Comparison of ENCODE assay signal across 27 cellular contexts in the genomic region with DNA sequence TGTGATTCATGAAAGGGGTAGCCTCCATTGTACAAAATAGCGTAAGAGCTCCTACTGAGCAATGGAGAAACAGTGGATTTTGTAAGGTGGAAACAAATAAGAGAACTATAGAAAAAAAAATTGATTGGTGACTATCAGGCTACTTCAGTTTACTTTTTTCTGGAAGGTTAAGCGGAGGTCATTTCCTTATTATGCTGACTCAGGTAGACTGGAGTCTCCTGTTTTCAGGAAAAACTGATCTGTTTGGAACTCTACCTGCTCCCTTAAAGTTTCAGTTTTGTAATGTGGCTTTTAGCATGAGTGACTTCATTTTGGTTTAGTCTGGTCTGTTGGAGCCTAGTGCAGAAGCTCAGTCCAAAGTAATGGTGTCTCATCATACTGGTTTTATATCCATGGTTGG.
"Had no signal": no experiment of that assay in that cellular context is flagged by ENCODE, and none has a peak within 500 bp of the region (broad histone marks: within the 10 kb centered on the region; RNA-seq: fewer than 3 reads in every experiment).

No MANE protein-coding gene starts in this region.

- H3K36me3 ChIP-seq: neutrophil, vagina had no signal

- H3K9me3 Mint-ChIP-seq: stimulated activated effector memory CD8-positive, alpha-beta T cell treated with anti-CD3 and anti-CD28 coated beads, Interleukin-12 subunit alpha, Interleukin-12 subunit beta, amount 100 ng/mL, for 72 hours; type B pancreatic cell had no signal

- H3K27me3 ChIP-seq: esophagus squamous epithelium, heart right ventricle, neutrophil, vagina had no signal

- H3K4me3 ChIP-seq: esophagus squamous epithelium, heart right ventricle, left ventricle myocardium inferior, lung, skin epidermis, vagina had no signal

- H3K9me3 ChIP-seq: left ventricle myocardium inferior, vagina had no signal

- H3K4me3 Mint-ChIP-seq: activated CD4-positive, alpha-beta T cell treated with anti-CD3 and anti-CD28 coated beads for 36 hours; activated CD8-positive, alpha-beta memory T cell treated with anti-CD3 and anti-CD28 coated beads, Interleukin-2, amount 10 ng/mL, durations not matched to agents 7 days and 5 days; activated CD8-positive, alpha-beta T cell treated with anti-CD3 and anti-CD28 coated beads, Interleukin-2, amount 10 ng/mL, durations not matched to agents 7 days and 5 days; activated naive CD8-positive, alpha-beta T cell; activated T-cell treated with anti-CD3 and anti-CD28 coated beads, Interleukin-2, amount 50 U/mL, for 72 hours; naive thymus-derived CD8-positive, alpha-beta T cell; stimulated activated effector memory CD8-positive, alpha-beta T cell treated with anti-CD3 and anti-CD28 coated beads, Interleukin-12 subunit alpha, Interleukin-12 subunit beta, amount 100 ng/mL, for 72 hours; stimulated activated naive CD8-positive, alpha-beta T cell treated with anti-CD3 and anti-CD28 coated beads, Interleukin-15, Interleukin-2, amounts not matched to agents 100 ng/mL and 50 ng/mL, for 24 hours had no signal

- ATAC-seq: activated CD4-positive, alpha-beta T cell treated with anti-CD3 and anti-CD28 coated beads for 36 hours; activated CD8-positive, alpha-beta memory T cell treated with anti-CD3 and anti-CD28 coated beads, Interleukin-2, amount 10 ng/mL, durations not matched to agents 7 days and 5 days; activated CD8-positive, alpha-beta T cell treated with anti-CD3 and anti-CD28 coated beads, Interleukin-2, amount 10 ng/mL, durations not matched to agents 7 days and 5 days; activated T-cell treated with anti-CD3 and anti-CD28 coated beads, Interleukin-2, amount 50 U/mL, for 72 hours; heart right ventricle; naive thymus-derived CD8-positive, alpha-beta T cell; sciatic nerve; stimulated activated effector memory CD8-positive, alpha-beta T cell treated with anti-CD3 and anti-CD28 coated beads, Interleukin-12 subunit alpha, Interleukin-12 subunit beta, amount 100 ng/mL, for 72 hours had no signal

- H3K27ac ChIP-seq: epithelial cell of prostate, esophagus squamous epithelium, heart right ventricle, left ventricle myocardium inferior, neutrophil, skin epidermis, vagina had no signal

- DNase-seq: activated CD4-positive, alpha-beta T cell treated with anti-CD3 and anti-CD28 coated beads for 36 hours; activated CD4-positive, CD25-positive, alpha-beta regulatory T cell; activated CD8-positive, alpha-beta memory T cell treated with anti-CD3 and anti-CD28 coated beads, Interleukin-2, amount 10 ng/mL, durations not matched to agents 7 days and 5 days; activated CD8-positive, alpha-beta T cell treated with anti-CD3 and anti-CD28 coated beads, Interleukin-2, amount 10 ng/mL, durations not matched to agents 7 days and 5 days; activated naive CD4-positive, alpha-beta T cell treated with Interleukin-2 at 50 U/mL for 16 hours; activated T-cell treated with anti-CD3 and anti-CD28 coated beads, Interleukin-2, amount 50 U/mL, for 72 hours; anterior cingulate cortex; effector CD8-positive, alpha-beta T cell; esophagus squamous epithelium; foreskin melanocyte; heart right ventricle; islet precursor cell; left ventricle myocardium inferior; midbrain; naive thymus-derived CD8-positive, alpha-beta T cell; stimulated activated CD4-positive, alpha-beta T cell treated with anti-CD3 and anti-CD28 coated beads, Interleukin-12 subunit alpha, Interleukin-12 subunit beta, amount 100 ng/mL, for 4 hours; stimulated activated CD4-positive, alpha-beta T cell treated with anti-CD3 and anti-CD28 coated beads, Interleukin-4, amount 100 ng/mL, for 24 hours had no signal

- H3K27ac Mint-ChIP-seq: activated CD4-positive, alpha-beta T cell treated with anti-CD3 and anti-CD28 coated beads for 36 hours; activated CD8-positive, alpha-beta memory T cell treated with anti-CD3 and anti-CD28 coated beads, Interleukin-2, amount 10 ng/mL, durations not matched to agents 7 days and 5 days; activated CD8-positive, alpha-beta T cell treated with anti-CD3 and anti-CD28 coated beads, Interleukin-2, amount 10 ng/mL, durations not matched to agents 7 days and 5 days; activated naive CD8-positive, alpha-beta T cell; activated T-cell treated with anti-CD3 and anti-CD28 coated beads, Interleukin-2, amount 50 U/mL, for 72 hours; naive thymus-derived CD8-positive, alpha-beta T cell; stimulated activated effector memory CD8-positive, alpha-beta T cell treated with anti-CD3 and anti-CD28 coated beads, Interleukin-12 subunit alpha, Interleukin-12 subunit beta, amount 100 ng/mL, for 72 hours; stimulated activated naive CD8-positive, alpha-beta T cell treated with anti-CD3 and anti-CD28 coated beads, Interleukin-15, Interleukin-2, amounts not matched to agents 100 ng/mL and 50 ng/mL, for 24 hours; type B pancreatic cell had no signal

- H3K27me3 Mint-ChIP-seq: activated CD4-positive, alpha-beta T cell treated with anti-CD3 and anti-CD28 coated beads for 36 hours; activated CD8-positive, alpha-beta memory T cell treated with anti-CD3 and anti-CD28 coated beads, Interleukin-2, amount 10 ng/mL, durations not matched to agents 7 days and 5 days; activated naive CD8-positive, alpha-beta T cell; stimulated activated naive CD8-positive, alpha-beta T cell treated with anti-CD3 and anti-CD28 coated beads, Interleukin-15, Interleukin-2, amounts not matched to agents 100 ng/mL and 50 ng/mL, for 24 hours; type B pancreatic cell had no signal
